ENCODE assay signal across 8 cellular contexts in genomic region chr3:95705786-95706418, GRCh38.
A peak's percentile ranks its signal among the peaks of the same experiment; 100 is the strongest.
DNase-seq lines count a peak whose midpoint lies in the region; ATAC-seq and TF ChIP-seq lines count a peak whose summit lies in the region.

No MANE protein-coding gene starts in this region.

- ATAC-seq in Right ventricle myocardium inferior = no peak
- ATAC-seq in Right ventricle myocardium superior (ENCODE audit: poor library complexity) = no peak
- peak; percentile 61 for ATAC-seq in HG03442 (IDR thresholded peaks at IDR 0.05; ENCODE audit: unreplicated experiment)
- peak; percentile 72 for ATAC-seq in stimulated activated naive CD8-positive, alpha-beta T cell treated with anti-CD3 and anti-CD28 coated beads, Interleukin-15, amount 100 ng/mL, for 72 hours
- ATAC-seq in HG03139 (IDR thresholded peaks at IDR 0.05; ENCODE audit: unreplicated experiment) = no peak

- no peak overlapping the region for H3K27ac ChIP-seq in A673 (ENCODE audit: low read depth, low read length, poor library complexity, severe bottlenecking)

- peaks cover 44% of the 10 kb centered on the region for H3K9me3 ChIP-seq in A673 (ENCODE audit: low read depth, low read length, poor library complexity, severe bottlenecking)

- intact Hi-C loops in Right ventricle myocardium inferior (cut with DNase I) (no loop called here), Right ventricle myocardium superior (cut with DNase I) (no loop called here), A673 (cut with micrococcal nuclease; ENCODE audit: unreplicated experiment) (no loop called here)
- intact Hi-C loops in activated CD4-positive, alpha-beta memory T cell treated with anti-CD3 and anti-CD28 coated beads for 36 hours (cut with micrococcal nuclease) = no loop called here

- H3K4me3 ChIP-seq in A673 (ENCODE audit: low read depth, low read length, poor library complexity, severe bottlenecking) = no peak overlapping the region

- H3K4me3 Mint-ChIP-seq in activated CD4-positive, alpha-beta memory T cell treated with anti-CD3 and anti-CD28 coated beads for 36 hours = no peak overlapping the region
- peak overlapping the region in 1 of 2 donors; percentile 66 for H3K4me3 Mint-ChIP-seq in stimulated activated naive CD8-positive, alpha-beta T cell treated with anti-CD3 and anti-CD28 coated beads, Interleukin-15, amount 100 ng/mL, for 72 hours

- no peak for TF ChIP-seq CTCF in A673 (conservative IDR thresholded peaks at IDR 0.05; ENCODE audit: low read depth, low read length)

- BruUV-seq in A673 (replicated peaks; lab: Mats Ljungman, UMichigan) = no TSS peak

- no peaks in the 10 kb centered on the region for H3K36me3 ChIP-seq in A673 (ENCODE audit: insufficient read depth, low read length, poor library complexity, severe bottlenecking)

- POLR2A ChIA-PET in activated CD4-positive, alpha-beta memory T cell treated with anti-CD3 and anti-CD28 coated beads for 36 hours (lab: Charles Lee) = no interaction called here
- POLR2A ChIA-PET in A673 (lab: Charles Lee; ENCODE audit: low non-redundant PET) = no interaction called here

- H3K36me3 Mint-ChIP-seq in activated CD4-positive, alpha-beta memory T cell treated with anti-CD3 and anti-CD28 coated beads for 36 hours = no peaks in the 10 kb centered on the region

- no peaks in the 10 kb centered on the region for H3K27me3 Mint-ChIP-seq in activated CD4-positive, alpha-beta memory T cell treated with anti-CD3 and anti-CD28 coated beads for 36 hours
- H3K27me3 Mint-ChIP-seq in stimulated activated naive CD8-positive, alpha-beta T cell treated with anti-CD3 and anti-CD28 coated beads, Interleukin-15, amount 100 ng/mL, for 72 hours = no peaks in the 10 kb centered on the region

- H3K27ac Mint-ChIP-seq in activated CD4-positive, alpha-beta memory T cell treated with anti-CD3 and anti-CD28 coated beads for 36 hours = peak overlapping the region; percentile 40
- peak overlapping the region; percentile 16 to 74 for H3K27ac Mint-ChIP-seq in stimulated activated naive CD8-positive, alpha-beta T cell treated with anti-CD3 and anti-CD28 coated beads, Interleukin-15, amount 100 ng/mL, for 72 hours

- no peaks in the 10 kb centered on the region for H3K4me1 ChIP-seq in A673 (ENCODE audit: insufficient read depth, low read length, poor library complexity, severe bottlenecking)

- H3K4me1 Mint-ChIP-seq in activated CD4-positive, alpha-beta memory T cell treated with anti-CD3 and anti-CD28 coated beads for 36 hours (ENCODE audit: low read depth) = peaks cover 10% of the 10 kb centered on the region
- H3K4me1 Mint-ChIP-seq in stimulated activated naive CD8-positive, alpha-beta T cell treated with anti-CD3 and anti-CD28 coated beads, Interleukin-15, amount 100 ng/mL, for 72 hours = no peaks in the 10 kb centered on the region

- H3K27me3 ChIP-seq in A673 (replicated peaks; ENCODE audit: insufficient read depth, low read depth, low read length, poor library complexity) = no peaks in the 10 kb centered on the region

- peak; percentile 62 for DNase-seq in Right ventricle myocardium inferior (ENCODE audit: missing footprints)
- no peak for DNase-seq in Right ventricle myocardium superior
- peak; percentile 29 for DNase-seq in activated CD4-positive, alpha-beta memory T cell treated with anti-CD3 and anti-CD28 coated beads for 36 hours
- peak; percentile 3 to 12 for DNase-seq in stimulated activated naive CD8-positive, alpha-beta T cell treated with anti-CD3 and anti-CD28 coated beads, Interleukin-15, amount 100 ng/mL, for 72 hours
- no peak for DNase-seq in A673 (ENCODE audit: low spot score)
- no peak for DNase-seq in DMS153 treated with DMSO at 0.1 percent for 48 hours (lab: John Stamatoyannopoulos, UW; ENCODE audit: unreplicated experiment)

- peaks cover 14% of the 10 kb centered on the region for H3K9me3 Mint-ChIP-seq in activated CD4-positive, alpha-beta memory T cell treated with anti-CD3 and anti-CD28 coated beads for 36 hours
- peaks cover 14 to 19% of the 10 kb centered on the region in 2 donors for H3K9me3 Mint-ChIP-seq in stimulated activated naive CD8-positive, alpha-beta T cell treated with anti-CD3 and anti-CD28 coated beads, Interleukin-15, amount 100 ng/mL, for 72 hours

- CTCF ChIA-PET in activated CD4-positive, alpha-beta memory T cell treated with anti-CD3 and anti-CD28 coated beads for 36 hours (lab: Charles Lee) = no interaction called here
- CTCF ChIA-PET in A673 (lab: Charles Lee) = no interaction called here

Comparison
In these comparisons a context has a peak if more than half of its experiments do, and no peak if none do; other contexts are left out.
1. DNase-seq: peak in Right ventricle myocardium inferior (single experiment), activated CD4-positive, alpha-beta memory T cell treated with anti-CD3 and anti-CD28 coated beads for 36 hours (single experiment) and stimulated activated naive CD8-positive, alpha-beta T cell treated with anti-CD3 and anti-CD28 coated beads, Interleukin-15, amount 100 ng/mL, for 72 hours (2 of 2); none in Right ventricle myocardium superior (single experiment), A673 (single experiment) and DMS153 treated with DMSO at 0.1 percent for 48 hours (single experiment).
2. ATAC-seq: peak in HG03442 (single experiment) and stimulated activated naive CD8-positive, alpha-beta T cell treated with anti-CD3 and anti-CD28 coated beads, Interleukin-15, amount 100 ng/mL, for 72 hours (single experiment); none in Right ventricle myocardium inferior (single experiment), Right ventricle myocardium superior (single experiment) and HG03139 (single experiment).